ENCODE assay signal across 8 cellular contexts in the genomic region with DNA sequence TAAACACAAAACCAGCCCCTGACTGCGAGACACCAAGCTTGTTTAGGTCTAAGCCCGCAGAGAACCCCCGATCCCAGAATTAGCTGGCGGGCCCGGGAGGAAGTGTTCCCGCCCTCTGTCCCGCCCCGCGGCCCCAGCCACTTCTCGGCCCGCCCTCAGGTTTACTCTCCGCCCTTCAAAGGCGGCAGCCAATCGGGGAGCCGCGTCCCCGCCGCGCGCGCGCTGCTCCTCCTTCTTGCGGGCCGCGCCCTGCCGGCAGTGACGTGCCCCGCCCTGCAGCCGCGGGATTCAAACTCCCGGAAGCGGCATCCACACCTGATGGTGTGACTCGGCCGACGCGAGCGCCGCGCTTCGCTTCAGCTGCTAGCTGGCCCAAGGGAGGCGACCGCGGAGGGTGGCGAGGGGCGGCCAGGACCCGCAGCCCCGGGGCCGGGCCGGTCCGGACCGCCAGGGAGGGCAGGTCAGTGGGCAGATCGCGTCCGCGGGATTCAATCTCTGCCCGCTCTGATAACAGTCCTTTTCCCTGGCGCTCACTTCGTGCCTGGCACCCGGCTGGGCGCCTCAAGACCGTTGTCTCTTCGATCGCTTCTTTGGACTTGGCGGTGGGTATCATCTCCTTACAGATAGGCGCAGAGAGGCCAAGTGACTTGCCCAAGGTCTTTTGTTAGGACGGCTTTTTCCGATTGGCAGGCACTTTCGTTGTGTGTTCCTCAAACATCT. TPM values are rescaled to one million over a fixed set of nuclear protein-coding genes. Genes with fewer than 3 reads are reported as not detected.
DNase-seq lines count a peak whose midpoint lies in the region; ATAC-seq and TF ChIP-seq lines count a peak whose summit lies in the region.

TSS of gene CEP55 (plus strand) at position 291 of the 720 bp plus-strand sequence. CDS start 3,440 bp downstream, outside the sequence.

- H3K27me3 ChIP-seq in dorsolateral prefrontal cortex = no peaks in the 10 kb centered on the region

- no peaks in the 10 kb centered on the region for H3K9me3 Mint-ChIP-seq in CD14-positive monocyte

- H3K27me3 Mint-ChIP-seq in CD14-positive monocyte (ENCODE audit: low read depth in 3 of 3) = peaks cover 0 to 5% (median 1%) of the 10 kb centered on the region in 3 donors

- H3K4me3 ChIP-seq in dorsolateral prefrontal cortex (peak within 1 kb of the TSS; percentile 54 to 90 (median 74)), lower leg skin (ENCODE audit: low read depth, poor library complexity, severe bottlenecking) (peak within 1 kb of the TSS; percentile 34)

- TF ChIP-seq CTCF in CD14-positive monocyte (IDR thresholded peaks at IDR 0.05) (no peak), dorsolateral prefrontal cortex (IDR thresholded peaks at IDR 0.05 in 54 of 56, conservative IDR thresholded peaks at IDR 0.05 in 2 of 56; ENCODE audit: low read depth in 1 of 56, partially characterized antibody in 56 of 56) (peak in 25 of 56 donors; percentile 4 to 54 (median 30)), lower leg skin (IDR thresholded peaks at IDR 0.05) (no peak)

- peaks cover 32% of the 10 kb centered on the region for H3K4me1 Mint-ChIP-seq in CD14-positive monocyte

- peaks cover 7 to 8% of the 10 kb centered on the region in 2 donors for H3K36me3 Mint-ChIP-seq in CD14-positive monocyte

- intact Hi-C loops in CD14-positive monocyte (cut with micrococcal nuclease) (loop anchor here in 1 of 2 donors (5.0 kb wide), 1 partner anchor 119 kb away; no protein-coding TSS in a partner anchor), dorsolateral prefrontal cortex (cut with DNase I) (no loop called here), lower leg skin (cut with DNase I; ENCODE audit: low total_unique reads) (no loop called here)

- 1 to 3% methylated on average over 34 to 64 of the region's 68 CpGs for WGBS in lower leg skin, 2 donors

- DNase-seq in CD14-positive monocyte (ENCODE audit: low spot score) (peak; percentile 94), NCI-H774 (lab: John Stamatoyannopoulos, UW) (peak; percentile 84), dorsolateral prefrontal cortex (peak; percentile 80 to 98 (median 92)), lower leg skin (ENCODE audit: low spot score in 2 of 2) (peak; percentile 93 to 99)
- DNase-seq in activated CD4-positive, alpha-beta T cell treated with anti-CD3 and anti-CD28 coated beads, Interleukin-2, amount 50 U/mL, for 24 hours (ENCODE audit: low read depth in 1 of 2, low spot score in 1 of 2) = peak; percentile 90 to 93
- peak; percentile 92 to 94 for DNase-seq in stimulated activated CD4-positive, alpha-beta T cell treated with anti-CD3 and anti-CD28 coated beads, Interleukin-4, amount 100 ng/mL, for 4 hours

- H3K27ac ChIP-seq in dorsolateral prefrontal cortex = peak within 1 kb of the TSS in 5 of 59 donors; percentile 19 to 58 (median 37)

- peak within 1 kb of the TSS; percentile 96 to 98 for H3K4me3 Mint-ChIP-seq in CD14-positive monocyte

- no peak for TF ChIP-seq POLR2A in lower leg skin (IDR thresholded peaks at IDR 0.05)

- H3K27ac Mint-ChIP-seq in CD14-positive monocyte = peak within 1 kb of the TSS; percentile 63 to 94 (median 85)

- ATAC-seq in GM19397 (IDR thresholded peaks at IDR 0.05; ENCODE audit: unreplicated experiment) = peak; percentile 99
- peak; percentile 98 for ATAC-seq in HG03565 (IDR thresholded peaks at IDR 0.05; ENCODE audit: unreplicated experiment)

RNA-seq across cellular contexts. Expression of gene CEP55, which starts in this region (rescaled TPM):
- polyA plus RNA-seq in CD14-positive monocyte = under 1 TPM in 1 of 2 donors, not detected in 1; 0.26 TPM
- 1 to 10 TPM in 1 of 120 experiments, under 1 TPM in 23, not detected in 96; 0.22 to 1.9 (median 0.40) TPM for total RNA-seq in dorsolateral prefrontal cortex
- 1 to 10 TPM in 3 of 4 donors, under 1 TPM in 1; 0.29 to 3.3 (median 1.7) TPM for total RNA-seq in lower leg skin

Comparison
In these comparisons a context has a peak if more than half of its experiments do, and no peak if none do; other contexts are left out.
1. Peak in DNase-seq in CD14-positive monocyte; RNA of the gene not detected or under 1 TPM.